ENCODE assay signal across 12 cellular contexts in the genomic region with DNA sequence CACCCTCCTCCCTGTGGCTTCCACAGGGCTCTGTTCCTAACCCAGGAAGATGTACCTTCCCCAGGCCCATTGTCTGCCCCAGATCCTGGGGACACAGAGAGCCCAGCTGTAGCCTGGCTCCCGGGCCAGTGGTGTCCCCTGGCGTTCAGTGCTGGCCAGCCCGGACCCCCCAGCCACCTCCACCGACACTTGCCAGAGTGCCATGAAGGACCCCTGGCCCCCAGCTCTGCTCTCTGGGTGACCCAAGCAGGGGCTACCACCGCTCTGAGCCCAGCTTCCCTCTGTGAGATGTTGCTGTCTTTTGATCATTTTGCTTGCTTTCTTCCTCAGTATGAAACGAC. TPM values are rescaled to one million over a fixed set of nuclear protein-coding genes. Genes with fewer than 3 reads are reported as not detected.
DNase-seq lines count a peak whose midpoint lies in the region; ATAC-seq and TF ChIP-seq lines count a peak whose summit lies in the region.
"Had no signal": no experiment of that assay in that cellular context is flagged by ENCODE, and none has a peak within 500 bp of the region (broad histone marks: within the 10 kb centered on the region; RNA-seq: fewer than 3 reads in every experiment).

No MANE protein-coding gene starts in this region.

- intact Hi-C loops in activated naive CD4-positive, alpha-beta T cell treated with anti-CD3 and anti-CD28 coated beads for 36 hours (cut with micrococcal nuclease), result no loop called here
- intact Hi-C loops in activated CD8-positive, alpha-beta T cell treated with anti-CD3 and anti-CD28 coated beads for 36 hours (cut with micrococcal nuclease), result no loop called here
- intact Hi-C loops in testis (cut with DNase I; ENCODE audit: low total_unique reads) (no loop called here), posterior vena cava (cut with DNase I) (no loop called here)

- no peaks in the 10 kb centered on the region for H3K9me3 ChIP-seq in testis

- no peaks in the 10 kb centered on the region for H3K27me3 ChIP-seq in testis

- WGBS in testis, 2 donors, result 63 to 65% methylated on average over 6 of the region's 6 CpGs

- no peaks in the 10 kb centered on the region for H3K27me3 Mint-ChIP-seq in activated naive CD4-positive, alpha-beta T cell treated with anti-CD3 and anti-CD28 coated beads for 36 hours (ENCODE audit: low read depth)
- H3K27me3 Mint-ChIP-seq in activated CD8-positive, alpha-beta T cell treated with anti-CD3 and anti-CD28 coated beads for 36 hours, result no peaks in the 10 kb centered on the region
- no peaks in the 10 kb centered on the region for H3K27me3 Mint-ChIP-seq in immature natural killer cell (ENCODE audit: low read depth in 3 of 3)
- H3K27me3 Mint-ChIP-seq: progenitor cell of endocrine pancreas had no signal

- peak overlapping the region; percentile 81 for H3K27ac Mint-ChIP-seq in activated naive CD4-positive, alpha-beta T cell treated with anti-CD3 and anti-CD28 coated beads for 36 hours
- H3K27ac Mint-ChIP-seq in activated CD8-positive, alpha-beta T cell treated with anti-CD3 and anti-CD28 coated beads for 36 hours, result peak overlapping the region; percentile 86
- peak overlapping the region; percentile 23 to 87 (median 74) for H3K27ac Mint-ChIP-seq in immature natural killer cell
- H3K27ac Mint-ChIP-seq: progenitor cell of endocrine pancreas had no signal

- peak overlapping the region; percentile 53 to 56 for H3K27ac ChIP-seq in testis
- H3K27ac ChIP-seq: KMS-11 had no signal

- DNase-seq in activated naive CD4-positive, alpha-beta T cell treated with anti-CD3 and anti-CD28 coated beads for 36 hours, result no peak
- DNase-seq in activated naive CD4-positive, alpha-beta T cell treated with anti-CD3 and anti-CD28 coated beads, Interleukin-2, amount 50 U/mL, for 16 hours, result no peak
- DNase-seq in activated CD8-positive, alpha-beta T cell treated with anti-CD3 and anti-CD28 coated beads for 36 hours, result no peak
- DNase-seq in immature natural killer cell, result no peak
- DNase-seq in testis, result no peak
- DNase-seq in GDM1 (lab: John Stamatoyannopoulos, UW), result no peak
- DNase-seq in posterior vena cava (ENCODE audit: low spot score), result no peak
- DNase-seq: GOT3, SIG-M5 had no signal

- ATAC-seq in activated CD8-positive, alpha-beta T cell treated with anti-CD3 and anti-CD28 coated beads for 36 hours, result no peak
- no peak for ATAC-seq in SK-N-SH treated with all-trans-retinoic acid at 6 μM for 48 hours

- H3K36me3 ChIP-seq in testis (ENCODE audit: low read depth, missing control alignments), result no peaks in the 10 kb centered on the region

- no peak for TF ChIP-seq POLR2A in testis (IDR thresholded peaks at IDR 0.05)

- CTCF ChIA-PET in activated naive CD4-positive, alpha-beta T cell treated with anti-CD3 and anti-CD28 coated beads for 36 hours (lab: Charles Lee), result interaction anchor here (1.7 kb wide), 1 partner anchor 14 kb away, joined by 5 read pairs; no protein-coding TSS in a partner anchor
- CTCF ChIA-PET in activated CD8-positive, alpha-beta T cell treated with anti-CD3 and anti-CD28 coated beads for 36 hours (lab: Charles Lee), result interaction anchor here (4.0 kb wide), 1 partner anchor 14 kb away, joined by 16 read pairs; no protein-coding TSS in a partner anchor

- no peaks in the 10 kb centered on the region for H3K9me3 Mint-ChIP-seq in activated naive CD4-positive, alpha-beta T cell treated with anti-CD3 and anti-CD28 coated beads for 36 hours
- H3K9me3 Mint-ChIP-seq in activated CD8-positive, alpha-beta T cell treated with anti-CD3 and anti-CD28 coated beads for 36 hours, result no peaks in the 10 kb centered on the region
- no peaks in the 10 kb centered on the region for H3K9me3 Mint-ChIP-seq in immature natural killer cell

- H3K4me3 Mint-ChIP-seq in activated naive CD4-positive, alpha-beta T cell treated with anti-CD3 and anti-CD28 coated beads for 36 hours, result no peak overlapping the region
- no peak overlapping the region for H3K4me3 Mint-ChIP-seq in activated CD8-positive, alpha-beta T cell treated with anti-CD3 and anti-CD28 coated beads for 36 hours
- H3K4me3 Mint-ChIP-seq in immature natural killer cell, result peak overlapping the region in 4 of 5 donors; percentile 38 to 65 (median 49)

- POLR2A ChIA-PET in activated CD8-positive, alpha-beta T cell treated with anti-CD3 and anti-CD28 coated beads for 36 hours (lab: Charles Lee), result interaction anchor here (1.3 to 4.9 kb wide), 2 partner anchors 17 to 43 kb away, joined by 3 to 26 read pairs; no protein-coding TSS in a partner anchor

- TF ChIP-seq CTCF in activated CD8-positive, alpha-beta T cell treated with anti-CD3 and anti-CD28 coated beads for 36 hours (IDR thresholded peaks at IDR 0.05), result no peak
- TF ChIP-seq CTCF in testis (IDR thresholded peaks at IDR 0.05), result no peak

- peaks cover 44% of the 10 kb centered on the region for H3K4me1 Mint-ChIP-seq in activated naive CD4-positive, alpha-beta T cell treated with anti-CD3 and anti-CD28 coated beads for 36 hours (ENCODE audit: low read depth)
- peaks cover 34% of the 10 kb centered on the region for H3K4me1 Mint-ChIP-seq in activated CD8-positive, alpha-beta T cell treated with anti-CD3 and anti-CD28 coated beads for 36 hours (ENCODE audit: low read depth)
- H3K4me1 Mint-ChIP-seq in immature natural killer cell, result peaks cover 11 to 25% of the 10 kb centered on the region in 2 donors

- H3K4me1 ChIP-seq in testis, result peaks cover 84% of the 10 kb centered on the region

- no peak overlapping the region for H3K4me3 ChIP-seq in testis

- H3K36me3 Mint-ChIP-seq in activated naive CD4-positive, alpha-beta T cell treated with anti-CD3 and anti-CD28 coated beads for 36 hours (ENCODE audit: low read depth), result peaks cover 1% of the 10 kb centered on the region
- peaks cover 2% of the 10 kb centered on the region for H3K36me3 Mint-ChIP-seq in activated CD8-positive, alpha-beta T cell treated with anti-CD3 and anti-CD28 coated beads for 36 hours (ENCODE audit: low read depth)
- no peaks in the 10 kb centered on the region for H3K36me3 Mint-ChIP-seq in immature natural killer cell

TF ChIP-seq in SK-N-SH treated with all-trans-retinoic acid at 6 μM for 48 hours, 23 proteins besides CTCF, POLR2A, EP300 and RAD21:
- TF ChIP-seq GLIS3 (CRISPR knock-in tag; IDR thresholded peaks at IDR 0.05) (no peak), ZFP30 (CRISPR knock-in tag; IDR thresholded peaks at IDR 0.05) (no peak), ZNF565 (CRISPR knock-in tag; conservative IDR thresholded peaks at IDR 0.05; ENCODE audit: low read depth) (no peak), TOX (CRISPR knock-in tag; IDR thresholded peaks at IDR 0.05; ENCODE audit: borderline replicate concordance) (no peak), CSDC2 (CRISPR knock-in tag; IDR thresholded peaks at IDR 0.05) (no peak), OSR1 (CRISPR knock-in tag; IDR thresholded peaks at IDR 0.05) (no peak), ISL1 (CRISPR knock-in tag; IDR thresholded peaks at IDR 0.05) (no peak)
- TF ChIP-seq, protein P1, sequence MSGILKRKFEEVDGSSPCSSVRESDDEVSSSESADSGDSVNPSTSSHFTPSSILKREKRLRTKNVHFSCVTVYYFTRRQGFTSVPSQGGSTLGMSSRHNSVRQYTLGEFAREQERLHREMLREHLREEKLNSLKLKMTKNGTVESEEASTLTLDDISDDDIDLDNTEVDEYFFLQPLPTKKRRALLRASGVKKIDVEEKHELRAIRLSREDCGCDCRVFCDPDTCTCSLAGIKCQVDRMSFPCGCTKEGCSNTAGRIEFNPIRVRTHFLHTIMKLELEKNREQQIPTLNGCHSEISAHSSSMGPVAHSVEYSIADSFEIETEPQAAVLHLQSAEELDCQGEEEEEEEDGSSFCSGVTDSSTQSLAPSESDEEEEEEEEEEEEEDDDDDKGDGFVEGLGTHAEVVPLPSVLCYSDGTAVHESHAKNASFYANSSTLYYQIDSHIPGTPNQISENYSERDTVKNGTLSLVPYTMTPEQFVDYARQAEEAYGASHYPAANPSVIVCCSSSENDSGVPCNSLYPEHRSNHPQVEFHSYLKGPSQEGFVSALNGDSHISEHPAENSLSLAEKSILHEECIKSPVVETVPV (CRISPR knock-in tag; IDR thresholded peaks at IDR 0.05), result no peak

RNA-seq across cellular contexts. Expression of a gene that starts 6.2 kb away (rescaled TPM):
- 10 to 100 TPM; 50.7 to 50.9 TPM for total RNA-seq in activated naive CD4-positive, alpha-beta T cell treated with anti-CD3 and anti-CD28 coated beads for 36 hours
- 10 to 100 TPM; 61.5 to 65.0 TPM for total RNA-seq in activated CD8-positive, alpha-beta T cell treated with anti-CD3 and anti-CD28 coated beads for 36 hours
- polyA plus RNA-seq in immature natural killer cell, result 1 to 10 TPM in 2 of 3 donors, not detected in 1; 1.5 to 2.5 TPM
- 100 to 1,000 TPM; 244 to 328 TPM for total RNA-seq in testis
- 50.5 TPM for polyA plus RNA-seq in testis (ENCODE audit: insufficient read depth, low read depth, low replicate concordance)
- total RNA-seq in posterior vena cava, result 10 to 100 TPM; 70.5 to 78.7 TPM

RNA-seq across cellular contexts. Expression of a gene that starts 28.4 kb away (rescaled TPM):
- 1 to 10 TPM; 5.1 to 5.5 TPM for total RNA-seq in activated naive CD4-positive, alpha-beta T cell treated with anti-CD3 and anti-CD28 coated beads for 36 hours
- 1 to 10 TPM; 2.7 to 3.0 TPM for total RNA-seq in activated CD8-positive, alpha-beta T cell treated with anti-CD3 and anti-CD28 coated beads for 36 hours
- polyA plus RNA-seq in immature natural killer cell, result 1 to 10 TPM in 2 of 3 donors, under 1 TPM in 1; 0.43 to 2.4 (median 1.2) TPM
- total RNA-seq in testis, result 10 to 100 TPM; 48.7 to 79.4 TPM
- polyA plus RNA-seq in testis (ENCODE audit: insufficient read depth, low read depth, low replicate concordance), result 79.6 TPM
- total RNA-seq in posterior vena cava, result 10 to 100 TPM in 1 of 2 donors, 1 to 10 TPM in 1; 8.2 to 10.2 TPM

RNA-seq across cellular contexts. Expression of a gene that starts 57.3 kb away (rescaled TPM):
- 10 to 100 TPM; 86.1 to 92.7 TPM for total RNA-seq in activated naive CD4-positive, alpha-beta T cell treated with anti-CD3 and anti-CD28 coated beads for 36 hours
- total RNA-seq in activated CD8-positive, alpha-beta T cell treated with anti-CD3 and anti-CD28 coated beads for 36 hours, result 100 to 1,000 TPM; 115 to 125 TPM
- polyA plus RNA-seq in immature natural killer cell (100 to 1,000 TPM; 155 to 321 (median 203) TPM), testis (ENCODE audit: insufficient read depth, low read depth, low replicate concordance) (99.5 TPM)
- total RNA-seq in testis (100 to 1,000 TPM; 236 to 247 TPM), posterior vena cava (10 to 100 TPM; 58.3 to 66.1 TPM)

Comparison
In these comparisons a context has a peak if more than half of its experiments do, and no peak if none do; other contexts are left out.
1. H3K4me3 Mint-ChIP-seq: peak in immature natural killer cell (4 of 5); none in activated naive CD4-positive, alpha-beta T cell treated with anti-CD3 and anti-CD28 coated beads for 36 hours (single experiment) and activated CD8-positive, alpha-beta T cell treated with anti-CD3 and anti-CD28 coated beads for 36 hours (single experiment).
2. RNA of a gene that starts 28.4 kb away (total RNA-seq): 48.7 to 79.4 TPM in testis; 8.2 to 10.2 TPM in posterior vena cava, 5.1 to 5.5 TPM in activated naive CD4-positive, alpha-beta T cell treated with anti-CD3 and anti-CD28 coated beads for 36 hours and 2.7 to 3.0 TPM in activated CD8-positive, alpha-beta T cell treated with anti-CD3 and anti-CD28 coated beads for 36 hours; every median in the first group is over 4 times any median in the second.
3. Peak in every context shown above with its lines, with median percentiles within 50 percentile points of each other: H3K27ac Mint-ChIP-seq.